19 cellular contexts compared by ENCODE assay signal in the genomic region with DNA sequence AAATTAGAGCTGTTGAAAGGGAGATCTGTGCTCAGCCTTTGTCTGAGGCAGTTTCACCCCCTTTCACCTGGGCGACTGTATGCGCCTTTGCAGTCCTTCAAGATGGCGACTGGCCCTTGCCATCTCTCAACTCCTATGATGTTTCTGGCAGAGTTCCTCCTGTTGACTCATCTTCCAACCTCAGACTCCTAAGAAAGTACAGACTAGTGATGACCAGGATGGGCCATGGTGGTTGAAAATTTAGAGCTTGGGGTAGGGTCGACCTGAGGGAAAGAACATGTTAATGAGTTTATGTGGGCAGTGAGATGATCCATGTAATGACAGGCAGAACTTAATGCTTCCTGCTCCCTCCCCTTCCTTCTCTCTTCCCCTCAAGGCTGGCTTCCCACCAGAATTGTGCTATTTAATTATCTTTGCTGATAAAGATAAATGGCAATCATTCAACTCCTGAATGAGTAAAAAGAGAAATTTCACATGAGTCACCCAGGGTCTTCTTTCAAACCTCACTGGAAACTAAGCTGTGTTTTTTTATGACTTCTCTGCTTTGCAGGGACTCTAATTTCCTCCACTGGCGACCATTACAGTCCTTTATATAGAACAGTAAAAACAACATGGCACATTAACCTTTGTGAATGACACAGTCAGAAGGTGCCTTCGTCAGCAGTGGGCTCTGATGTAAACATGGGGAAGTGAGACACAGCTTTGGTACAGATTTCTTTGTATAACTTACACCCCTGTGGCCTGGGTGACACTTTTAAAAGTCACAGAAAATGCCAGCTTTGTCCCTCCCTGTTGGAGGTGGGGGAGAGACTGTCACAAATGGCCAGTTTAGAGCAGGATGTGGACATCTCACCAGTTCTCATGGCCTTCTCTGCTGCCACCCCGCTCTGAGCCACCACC.
"Had no signal": no experiment of that assay in that cellular context is flagged by ENCODE, and none has a peak within 500 bp of the region (broad histone marks: within the 10 kb centered on the region; RNA-seq: fewer than 3 reads in every experiment).

No MANE protein-coding gene starts in this region.

- H2AFZ ChIP-seq: hepatocyte had no signal

- H3K36me3 ChIP-seq: lower lobe of right lung, stomach, thoracic aorta, uterus had no signal

- H3K27ac Mint-ChIP-seq: activated CD4-positive, alpha-beta T cell treated with anti-CD3 and anti-CD28 coated beads, Interleukin-2, amount 10 ng/mL, durations not matched to agents 7 days and 5 days; activated naive CD4-positive, alpha-beta T cell treated with anti-CD3 and anti-CD28 coated beads for 36 hours; endodermal cell; naive thymus-derived CD4-positive, alpha-beta T cell had no signal

- H3K9me3 Mint-ChIP-seq: activated CD4-positive, alpha-beta T cell treated with anti-CD3 and anti-CD28 coated beads, Interleukin-2, amount 10 ng/mL, durations not matched to agents 7 days and 5 days; activated naive CD4-positive, alpha-beta T cell treated with anti-CD3 and anti-CD28 coated beads for 36 hours; central memory CD8-positive, alpha-beta T cell; endodermal cell had no signal

- H3K4me1 Mint-ChIP-seq: activated CD4-positive, alpha-beta T cell treated with anti-CD3 and anti-CD28 coated beads, Interleukin-2, amount 10 ng/mL, durations not matched to agents 7 days and 5 days; central memory CD8-positive, alpha-beta T cell; naive thymus-derived CD4-positive, alpha-beta T cell had no signal

- H3K4me3 Mint-ChIP-seq: activated CD4-positive, alpha-beta T cell treated with anti-CD3 and anti-CD28 coated beads, Interleukin-2, amount 10 ng/mL, durations not matched to agents 7 days and 5 days; activated naive CD4-positive, alpha-beta T cell treated with anti-CD3 and anti-CD28 coated beads for 36 hours; central memory CD8-positive, alpha-beta T cell; endodermal cell; naive thymus-derived CD4-positive, alpha-beta T cell had no signal

- H3K27ac ChIP-seq: hepatocyte, lower lobe of right lung, psoas muscle, stomach, thoracic aorta had no signal

- H3K4me3 ChIP-seq: hepatocyte, lower lobe of right lung, psoas muscle, stomach, thoracic aorta, uterus had no signal

- H3K9me3 ChIP-seq: lower lobe of right lung, psoas muscle, stomach, thoracic aorta, uterus had no signal

- H3K79me2 ChIP-seq: hepatocyte had no signal

- H3K27me3 Mint-ChIP-seq: activated CD4-positive, alpha-beta T cell treated with anti-CD3 and anti-CD28 coated beads, Interleukin-2, amount 10 ng/mL, durations not matched to agents 7 days and 5 days had no signal

- H3K27me3 ChIP-seq: hepatocyte, stomach, uterus had no signal

- DNase-seq: activated CD4-positive, alpha-beta T cell treated with anti-CD3 and anti-CD28 coated beads, Interleukin-2, amount 10 ng/mL, durations not matched to agents 7 days and 5 days; activated CD4-positive, CD25-positive, alpha-beta regulatory T cell; activated CD8-positive, alpha-beta memory T cell treated with anti-CD3 and anti-CD28 coated beads for 24 hours; activated naive CD4-positive, alpha-beta T cell treated with anti-CD3 and anti-CD28 coated beads for 36 hours; endodermal cell; erythroblast; kidney; lower lobe of right lung; naive thymus-derived CD4-positive, alpha-beta T cell; nucleus accumbens; psoas muscle; stimulated activated CD4-positive, alpha-beta T cell treated with anti-CD3 and anti-CD28 coated beads, Interleukin-2, amount 100 ng/mL, for 24 hours; stomach; T-helper 2 cell had no signal

- H3K4me2 ChIP-seq: hepatocyte had no signal

- ATAC-seq: lower lobe of right lung; naive thymus-derived CD4-positive, alpha-beta T cell; psoas muscle; sciatic nerve had no signal

- H3K36me3 Mint-ChIP-seq: naive thymus-derived CD4-positive, alpha-beta T cell had no signal

- H3K4me1 ChIP-seq: lower lobe of right lung, psoas muscle, stomach had no signal
